ENCODE assay signal across 2 cellular contexts in the genomic region with DNA sequence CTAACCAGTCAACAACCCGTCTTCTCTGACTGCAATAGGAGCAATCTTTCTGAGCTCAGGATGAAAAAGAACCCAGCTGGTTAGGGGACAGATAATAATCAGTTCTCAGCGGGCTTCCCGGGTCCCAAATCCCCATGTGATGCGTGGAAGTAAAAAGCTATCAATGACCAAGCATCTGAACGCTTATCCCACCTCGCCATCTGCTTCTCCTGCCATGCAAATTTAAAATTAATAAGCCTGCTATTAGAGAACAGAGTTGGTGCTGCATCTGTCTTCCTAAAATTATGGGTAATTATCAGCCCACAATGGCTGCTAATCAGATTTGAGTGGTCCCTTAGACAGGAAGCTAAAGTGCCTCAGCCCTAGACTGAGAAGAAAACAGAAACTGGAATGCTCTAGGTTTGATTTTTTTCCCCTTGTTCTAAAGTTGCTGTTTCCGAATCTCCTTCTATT.
TF ChIP-seq lines count a peak whose summit lies in the region.

No MANE protein-coding gene starts in this region.

TF ChIP-seq in IMR-90, 13 proteins besides CTCF, POLR2A, EP300 and RAD21:
- TF ChIP-seq MAZ (IDR thresholded peaks at IDR 0.05; ENCODE audit: borderline replicate concordance, low read depth, low read length) = no peak
- no peak for TF ChIP-seq FOS (IDR thresholded peaks at IDR 0.05; ENCODE audit: low read depth, low read length)
- TF ChIP-seq SMC3 (IDR thresholded peaks at IDR 0.05; ENCODE audit: low read depth, low read length) = no peak

TF ChIP-seq in endothelial cell of umbilical vein, 7 proteins besides CTCF, POLR2A, EP300 and RAD21:
- TF ChIP-seq, protein P1, sequence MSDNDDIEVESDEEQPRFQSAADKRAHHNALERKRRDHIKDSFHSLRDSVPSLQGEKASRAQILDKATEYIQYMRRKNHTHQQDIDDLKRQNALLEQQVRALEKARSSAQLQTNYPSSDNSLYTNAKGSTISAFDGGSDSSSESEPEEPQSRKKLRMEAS (IDR thresholded peaks at IDR 0.05; ENCODE audit: insufficient read depth, insufficient read length) = no peak
- TF ChIP-seq FOS (IDR thresholded peaks at IDR 0.05; ENCODE audit: borderline replicate concordance, insufficient read depth, low read length) = no peak
- no peak for TF ChIP-seq MYC (IDR thresholded peaks at IDR 0.05; ENCODE audit: low read depth, low read length)
- no peak for TF ChIP-seq JUN (IDR thresholded peaks at IDR 0.05; ENCODE audit: borderline replicate concordance, insufficient read depth, insufficient read length, low read depth)
- TF ChIP-seq EZH2 (IDR thresholded peaks at IDR 0.05; ENCODE audit: borderline replicate concordance, low read depth, low read length, severe bottlenecking) = no peak
- TF ChIP-seq GATA2 (IDR thresholded peaks at IDR 0.05; ENCODE audit: insufficient read depth, insufficient read length, low read depth, low read length) = no peak
- no peak for TF ChIP-seq POLR2AphosphoS5 (IDR thresholded peaks at IDR 0.05; ENCODE audit: insufficient read depth, low read depth, low read length)
